ENCODE assay signal across 1 cellular context in genomic region chr17:65022751-65023421, GRCh38.
TF ChIP-seq lines count a peak whose summit lies in the region.

No MANE protein-coding gene starts in this region.

TF ChIP-seq in HEK293, 187 proteins besides CTCF, POLR2A, EP300 and RAD21 (continued from another document):
- TF ChIP-seq ZNF248 (tag by site-specific recombination; IDR thresholded peaks at IDR 0.05) (no peak), ZNF513 (tag by site-specific recombination; IDR thresholded peaks at IDR 0.05) (no peak), ZFHX2 (tag by site-specific recombination; conservative IDR thresholded peaks at IDR 0.05) (no peak), ZEB2 (tag by site-specific recombination; IDR thresholded peaks at IDR 0.05) (peak; percentile 46; the same call in 1 of the 2 replicates), ZBTB17 (tag by site-specific recombination; IDR thresholded peaks at IDR 0.05) (peak; percentile 87), SCRT2 (tag by site-specific recombination; IDR thresholded peaks at IDR 0.05) (no peak), ZBTB10 (tag by site-specific recombination; IDR thresholded peaks at IDR 0.05) (no peak), ZSCAN16 (tag by site-specific recombination; IDR thresholded peaks at IDR 0.05) (no peak), ZBTB6 (tag by site-specific recombination; IDR thresholded peaks at IDR 0.05) (no peak), ZNF843 (tag by site-specific recombination; IDR thresholded peaks at IDR 0.05) (peak; percentile 62; the same call in 1 of the 2 replicates), ZNF488 (tag by site-specific recombination; IDR thresholded peaks at IDR 0.05) (0 out of 2 replicates have a peak, but pooled peaks have one; percentile 22), ZNF239 (tag by site-specific recombination; IDR thresholded peaks at IDR 0.05) (no peak), ZNF311 (tag by site-specific recombination; IDR thresholded peaks at IDR 0.05; ENCODE audit: borderline replicate concordance) (no peak), ZNF26 (tag by site-specific recombination; IDR thresholded peaks at IDR 0.05) (no peak), ZNF423 (tag by site-specific recombination; IDR thresholded peaks at IDR 0.05) (no peak), ZNF692 (tag by site-specific recombination; IDR thresholded peaks at IDR 0.05) (peak; percentile 9; the same call in 1 of the 2 replicates), ZNF768 (tag by site-specific recombination; IDR thresholded peaks at IDR 0.05) (no peak), IKZF3 (tag by site-specific recombination; IDR thresholded peaks at IDR 0.05) (peak; percentile 85), MZF1 (tag by site-specific recombination; IDR thresholded peaks at IDR 0.05; ENCODE audit: borderline replicate concordance) (no peak), ZNF366 (tag by site-specific recombination; conservative IDR thresholded peaks at IDR 0.05) (peak; percentile 71), TCF7L2 (IDR thresholded peaks at IDR 0.05; ENCODE audit: borderline replicate concordance, low read depth, low read length) (no peak), ZNF394 (tag by site-specific recombination; IDR thresholded peaks at IDR 0.05; ENCODE audit: borderline replicate concordance) (peak; percentile 43; the same call in 1 of the 2 replicates), GFI1B (tag by site-specific recombination; IDR thresholded peaks at IDR 0.05) (peak; percentile 96), KLF17 (tag by site-specific recombination; IDR thresholded peaks at IDR 0.05) (no peak), ZBTB8A (tag by site-specific recombination; IDR thresholded peaks at IDR 0.05) (0 out of 2 replicates have a peak, but pooled peaks have one; percentile 20), OVOL3 (tag by site-specific recombination; IDR thresholded peaks at IDR 0.05) (no peak), ZNF138 (tag by site-specific recombination; IDR thresholded peaks at IDR 0.05; ENCODE audit: borderline replicate concordance) (no peak), ZNF645 (tag by site-specific recombination; IDR thresholded peaks at IDR 0.05) (no peak), ZBTB1 (tag by site-specific recombination; IDR thresholded peaks at IDR 0.05) (no peak), ZNF341 (tag by site-specific recombination; IDR thresholded peaks at IDR 0.05; ENCODE audit: low read depth) (peak; percentile 66), FEZF1 (tag by site-specific recombination; IDR thresholded peaks at IDR 0.05) (peak; percentile 91), MEIS1 (CRISPR knock-in tag; IDR thresholded peaks at IDR 0.05; ENCODE audit: borderline replicate concordance) (no peak), ZNF2 (tag by site-specific recombination; IDR thresholded peaks at IDR 0.05) (peak; percentile 36; the same call in 1 of the 2 replicates), ZNF140 (tag by site-specific recombination; IDR thresholded peaks at IDR 0.05) (no peak), ZNF549 (tag by site-specific recombination; IDR thresholded peaks at IDR 0.05) (no peak), ZNF274 (IDR thresholded peaks at IDR 0.05; ENCODE audit: low read length) (no peak), ZNF274 (tag by site-specific recombination; IDR thresholded peaks at IDR 0.05; ENCODE audit: borderline replicate concordance) (no peak), ZSCAN4 (tag by site-specific recombination; IDR thresholded peaks at IDR 0.05) (no peak), ZNF10 (tag by site-specific recombination; IDR thresholded peaks at IDR 0.05) (peak; percentile 19; the same call in 1 of the 2 replicates), ZNF148 (tag by site-specific recombination; IDR thresholded peaks at IDR 0.05; ENCODE audit: borderline replicate concordance) (no peak), SALL2 (tag by site-specific recombination; IDR thresholded peaks at IDR 0.05; ENCODE audit: borderline replicate concordance) (no peak), ZNF621 (tag by site-specific recombination; IDR thresholded peaks at IDR 0.05) (no peak), ZBTB7A (tag by site-specific recombination; IDR thresholded peaks at IDR 0.05; ENCODE audit: low read depth) (no peak)
